9 cellular contexts compared by ENCODE assay signal in the genomic region with DNA sequence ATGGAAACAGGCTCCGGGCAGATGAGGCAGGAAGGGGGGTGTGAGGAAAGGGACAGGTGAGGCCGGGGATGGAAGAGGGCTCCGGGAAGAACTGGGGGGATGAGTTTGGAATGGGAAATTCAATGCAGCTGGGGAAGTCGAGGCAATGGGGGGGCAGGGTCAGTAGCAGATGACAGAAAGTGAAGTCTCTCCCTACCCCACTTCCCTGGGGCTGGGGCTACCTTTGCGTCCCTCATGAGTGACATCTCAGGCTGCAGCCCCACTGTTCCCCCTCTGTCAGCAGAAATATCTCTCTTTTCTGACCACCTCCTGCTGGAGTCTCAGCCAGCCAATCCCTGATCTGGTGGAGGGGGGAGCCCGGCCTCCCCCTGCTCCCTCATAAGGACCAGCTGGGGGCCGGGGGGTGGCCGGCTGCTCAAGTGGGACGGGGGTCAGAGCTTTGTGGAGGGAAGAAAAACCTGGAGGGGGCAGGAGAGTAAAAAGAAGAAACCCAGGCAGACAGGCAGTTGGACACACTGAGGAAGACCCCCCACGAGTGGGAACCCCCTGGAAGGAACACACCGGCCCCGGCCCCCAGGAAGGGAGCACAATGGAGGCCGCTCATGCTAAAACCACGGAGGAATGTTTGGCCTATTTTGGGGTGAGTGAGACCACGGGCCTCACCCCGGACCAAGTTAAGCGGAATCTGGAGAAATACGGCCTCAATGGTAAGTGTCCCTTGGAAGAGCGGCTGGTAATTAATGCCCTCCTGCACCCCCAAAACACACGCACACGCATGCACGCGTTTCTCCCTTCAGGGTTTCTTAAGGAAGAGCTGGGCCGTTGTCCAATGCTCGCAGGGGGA. TPM values are rescaled to one million over a fixed set of nuclear protein-coding genes. Genes with fewer than 3 reads are reported as not detected.
DNase-seq lines count a peak whose midpoint lies in the region; ATAC-seq and TF ChIP-seq lines count a peak whose summit lies in the region.
"Had no signal": no experiment of that assay in that cellular context is flagged by ENCODE, and none has a peak within 500 bp of the region (broad histone marks: within the 10 kb centered on the region; RNA-seq: fewer than 3 reads in every experiment).

A gene (plus strand): TSS at position 406 of the 844 bp plus-strand sequence. CDS start 184 bp downstream, at position 590.

- H3K9me3 ChIP-seq in BE2C, result peaks cover 4% of the 10 kb centered on the region
- no peaks in the 10 kb centered on the region for H3K9me3 ChIP-seq in ectodermal cell (ENCODE audit: control insufficient read depth, low read length)

- H3K27me3 Mint-ChIP-seq in natural killer cell treated with Interleukin-12 subunit alpha and Interleukin-12 subunit beta and Interleukin-15 and Interleukin-18, amount 100 ng/mL, for 72 hours, result peaks cover 5 to 7% of the 10 kb centered on the region in 2 donors

- H3K36me3 Mint-ChIP-seq in natural killer cell treated with Interleukin-12 subunit alpha and Interleukin-12 subunit beta and Interleukin-15 and Interleukin-18, amount 100 ng/mL, for 72 hours, result peaks cover 4% of the 10 kb centered on the region

- WGBS in ectodermal cell, 2 experiments, result 79% methylated on average over 24 of the region's 25 CpGs

- H3K9me3 Mint-ChIP-seq in natural killer cell treated with Interleukin-12 subunit alpha and Interleukin-12 subunit beta and Interleukin-15 and Interleukin-18, amount 100 ng/mL, for 72 hours, result no peaks in the 10 kb centered on the region

- no peaks in the 10 kb centered on the region for H3K27me3 ChIP-seq in BE2C
- H3K27me3 ChIP-seq in ectodermal cell (ENCODE audit: control insufficient read depth, insufficient read depth, low read length, poor library complexity, severe bottlenecking), result peaks cover 4% of the 10 kb centered on the region

- intact Hi-C loops in sciatic nerve (cut with DNase I), result no loop called here

- H3K27ac Mint-ChIP-seq in natural killer cell treated with Interleukin-12 subunit alpha and Interleukin-12 subunit beta and Interleukin-15 and Interleukin-18, amount 100 ng/mL, for 72 hours, result no peak within 1 kb of the TSS

- no peak for ATAC-seq in natural killer cell treated with Interleukin-12 subunit alpha and Interleukin-12 subunit beta and Interleukin-15 and Interleukin-18, amount 100 ng/mL, for 72 hours
- ATAC-seq in GM19467 (IDR thresholded peaks at IDR 0.05; ENCODE audit: unreplicated experiment) (no peak), sciatic nerve (no peak)

- DNase-seq in BE2C, result no peak
- no peak for DNase-seq in LNCaP clone FGC (ENCODE audit: low read depth)
- no peak for DNase-seq in natural killer cell treated with Interleukin-12 subunit alpha and Interleukin-12 subunit beta and Interleukin-15 and Interleukin-18, amount 100 ng/mL, for 72 hours (ENCODE audit: low spot score)
- no peak for DNase-seq in OCI-M1 (lab: John Stamatoyannopoulos, UW)
- no peak for DNase-seq in NOMO-1 (lab: John Stamatoyannopoulos, UW; ENCODE audit: unreplicated experiment in 2 of 2)
- DNase-seq in sciatic nerve (ENCODE audit: low spot score), result no peak
- DNase-seq: NCI-H2107 had no signal

- H3K27ac ChIP-seq in ectodermal cell (ENCODE audit: insufficient read depth, low read depth, low read length, poor library complexity, severe bottlenecking), result peak within 1 kb of the TSS; percentile 60

- H3K4me1 Mint-ChIP-seq in natural killer cell treated with Interleukin-12 subunit alpha and Interleukin-12 subunit beta and Interleukin-15 and Interleukin-18, amount 100 ng/mL, for 72 hours (ENCODE audit: low read depth in 2 of 2), result peaks cover 21 to 27% of the 10 kb centered on the region in 2 donors

- H3K4me1 ChIP-seq in BE2C, result no peaks in the 10 kb centered on the region
- H3K4me1 ChIP-seq in ectodermal cell (ENCODE audit: control insufficient read depth, insufficient read depth, low read length), result peaks cover 28% of the 10 kb centered on the region

- peaks cover 9% of the 10 kb centered on the region for H3K36me3 ChIP-seq in BE2C
- H3K36me3 ChIP-seq in ectodermal cell (ENCODE audit: control insufficient read depth, insufficient read depth, low read length), result no peaks in the 10 kb centered on the region

- H3K4me3 Mint-ChIP-seq in natural killer cell treated with Interleukin-12 subunit alpha and Interleukin-12 subunit beta and Interleukin-15 and Interleukin-18, amount 100 ng/mL, for 72 hours, result peak within 1 kb of the TSS; percentile 84

- H3K4me3 ChIP-seq in BE2C (ENCODE audit: low read depth, low read length) (peak within 1 kb of the TSS; percentile 60), LNCaP clone FGC (ENCODE audit: low read depth, low read length) (peak within 1 kb of the TSS; percentile 87), ectodermal cell (ENCODE audit: insufficient read depth, low read depth, low read length) (peak within 1 kb of the TSS; percentile 87)

- no peak for TF ChIP-seq CTCF in BE2C (IDR thresholded peaks at IDR 0.05; ENCODE audit: low read depth, low read length)
- no peak for TF ChIP-seq CTCF in LNCaP clone FGC (IDR thresholded peaks at IDR 0.05; ENCODE audit: control insufficient read depth, extremely low read depth, insufficient read depth)

RNA-seq across cellular contexts. Expression of the gene that starts here (rescaled TPM):
- 2.7 TPM for polyA plus RNA-seq in BE2C (2012; ENCODE audit: insufficient read depth, insufficient read length, low read depth)
- 6.2 TPM for polyA plus RNA-seq in ectodermal cell (2013, experiment 1 of 4)
- 5.8 TPM for polyA plus RNA-seq in ectodermal cell (2013, experiment 2 of 4)
- 3.6 TPM for polyA plus RNA-seq in ectodermal cell (2013, experiment 3 of 4)
- 3.4 TPM for polyA plus RNA-seq in ectodermal cell (2013, experiment 4 of 4)
- 1 to 10 TPM; 1.4 to 5.0 TPM for total RNA-seq in natural killer cell treated with Interleukin-12 subunit alpha and Interleukin-12 subunit beta and Interleukin-15 and Interleukin-18, amount 100 ng/mL, for 72 hours
- total RNA-seq in sciatic nerve, result 0.89 TPM
